In genomic region chr10:84665883-84666463, GRCh38 we compare ENCODE assay signal across 9 cellular contexts.
DNase-seq lines count a peak whose midpoint lies in the region; ATAC-seq, FAIRE-seq and TF ChIP-seq lines count a peak whose summit lies in the region.
"Had no signal": no experiment of that assay in that cellular context is flagged by ENCODE, and none has a peak within 500 bp of the region (broad histone marks: within the 10 kb centered on the region; RNA-seq: fewer than 3 reads in every experiment).

No MANE protein-coding gene starts in this region.

- H3K4me2 ChIP-seq in HepG2 (ENCODE audit: low read depth, low read length): no peak overlapping the region

- H3K27ac ChIP-seq in SJSA1 (no peak overlapping the region), HepG2 (ENCODE audit: extremely low read length, insufficient read depth, low read length) (no peak overlapping the region)

- no peak for TF ChIP-seq POLR2A in HepG2 (IDR thresholded peaks at IDR 0.05; ENCODE audit: insufficient read depth in 1 of 2, low read depth in 2 of 2, low read length in 2 of 2)

- POLR2A ChIA-PET in HepG2 (lab: Yijun Ruan, JAX): no interaction called here

- peak; percentile 63 for DNase-seq in activated CD8-positive, alpha-beta memory T cell treated with anti-CD3 and anti-CD28 coated beads, Interleukin-2, amount 50 U/mL, for 48 hours
- no peak for DNase-seq in activated CD8-positive, alpha-beta memory T cell treated with anti-CD3 and anti-CD28 coated beads, Interleukin-2, amount 50 U/mL, for 4 hours
- peak; percentile 21 to 52 for DNase-seq in SJSA1 (ENCODE audit: low read depth in 1 of 2, low spot score in 2 of 2)
- DNase-seq in HepG2 (ENCODE audit: low spot score): peak; percentile 37
- DNase-seq in activated effector memory CD4-positive, alpha-beta T cell treated with anti-CD3 and anti-CD28 coated beads, Interleukin-2, amount 50 U/mL, for 16 hours: no peak
- DNase-seq: naive B cell had no signal

- peak; percentile 56 for ATAC-seq in HG02938 (IDR thresholded peaks at IDR 0.05; ENCODE audit: unreplicated experiment)
- peak; percentile 99 for ATAC-seq in HepG2
- no peak for ATAC-seq in esophagus mucosa
- no peak for ATAC-seq in HG03095 (IDR thresholded peaks at IDR 0.05; ENCODE audit: unreplicated experiment)

- WGBS in HepG2 (ENCODE audit: low lambda C conversion rate): 23% methylated on average over 9 of the region's 9 CpGs

- H3K4me1 ChIP-seq in SJSA1 (replicated peaks) (no peaks in the 10 kb centered on the region), HepG2 (ENCODE audit: insufficient read depth, low read length) (no peaks in the 10 kb centered on the region)

- H3K27me3 ChIP-seq in SJSA1 (replicated peaks): no peaks in the 10 kb centered on the region
- H3K27me3 ChIP-seq in HepG2 (ENCODE audit: control insufficient read depth in 1 of 2, insufficient read depth in 2 of 2, low read length in 2 of 2): peaks cover 0 to 6% of the 10 kb centered on the region in 2 experiments; a peak in 1 of 5 replicates

- FAIRE-seq in HepG2 (lab: Jason Lieb, UNC): no peak

- no peak overlapping the region for H2AFZ ChIP-seq in HepG2 (ENCODE audit: low read length)

- BruUV-seq in HepG2 (replicated peaks; lab: Mats Ljungman, UMichigan): no TSS peak

- H3K9ac ChIP-seq in HepG2 (ENCODE audit: insufficient read depth, low read depth, low read length): no peak overlapping the region

- in situ Hi-C loops in HepG2 (cut with HindIII; ENCODE audit: extremely low pct_ligation_motif_present, low pct_unique_long_range_greater_than_20kb): no loop called here

- no peaks in the 10 kb centered on the region for H3K79me2 ChIP-seq in HepG2 (ENCODE audit: insufficient read depth, low read length)

- no peak for TF ChIP-seq EP300 in HepG2 (IDR thresholded peaks at IDR 0.05; ENCODE audit: low read depth in 2 of 2, low read length in 2 of 2)
- TF ChIP-seq EP300 in HepG2 (CRISPR knock-in tag; IDR thresholded peaks at IDR 0.05; ENCODE audit: borderline replicate concordance): no peak

- TF ChIP-seq CTCF in HepG2 (CRISPR knock-in tag; IDR thresholded peaks at IDR 0.05): peak; percentile 75

- H3K9me3 ChIP-seq in SJSA1 (replicated peaks) (no peaks in the 10 kb centered on the region), HepG2 (ENCODE audit: low read length) (no peaks in the 10 kb centered on the region)

- H3K4me3 ChIP-seq in SJSA1 (no peak overlapping the region), HepG2 (replicated peaks in 1 of 3; ENCODE audit: insufficient read depth in 1 of 3, low read depth in 2 of 3, low read length in 3 of 3) (no peak overlapping the region)

- no peaks in the 10 kb centered on the region for H4K20me1 ChIP-seq in HepG2 (ENCODE audit: insufficient read depth, low read length)

- TF ChIP-seq RAD21 in HepG2 (CRISPR knock-in tag; IDR thresholded peaks at IDR 0.05): no peak

- CTCF ChIA-PET in HepG2 (lab: Yijun Ruan, JAX; ENCODE audit: low intra/inter-chr PET ratio, low total read pairs): no interaction called here

- intact Hi-C loops in HepG2 (cut with micrococcal nuclease; ENCODE audit: unreplicated experiment): no loop called here

- H3K36me3 ChIP-seq in SJSA1: no peaks in the 10 kb centered on the region
- H3K36me3 ChIP-seq in HepG2 (replicated peaks in 1 of 2; ENCODE audit: control insufficient read depth in 1 of 2, insufficient read depth in 2 of 2, low read length in 2 of 2): no peaks in the 10 kb centered on the region

TF ChIP-seq in HepG2, 621 proteins besides CTCF, POLR2A, EP300 and RAD21:
- TF ChIP-seq ZNF629 (CRISPR knock-in tag; conservative IDR thresholded peaks at IDR 0.05) (no peak), SMC3 (IDR thresholded peaks at IDR 0.05; ENCODE audit: low read length) (0 out of 2 replicates have a peak, but pooled peaks have one; percentile 9), ZSCAN25 (CRISPR knock-in tag; IDR thresholded peaks at IDR 0.05) (0 out of 2 replicates have a peak, but pooled peaks have one; percentile 39), AGO2 (optimal IDR thresholded peaks at IDR 0.05; ENCODE audit: low read depth, low read length) (no peak), ZNF263 (CRISPR knock-in tag; IDR thresholded peaks at IDR 0.05) (peak; percentile 61; the same call in 1 of the 2 replicates), STAG1 (CRISPR knock-in tag; IDR thresholded peaks at IDR 0.05) (peak; percentile 47), MTA3 (CRISPR knock-in tag; IDR thresholded peaks at IDR 0.05) (no peak), ZNF317 (CRISPR knock-in tag; IDR thresholded peaks at IDR 0.05) (0 out of 2 replicates have a peak, but pooled peaks have one; percentile 81), RFXANK (CRISPR knock-in tag; IDR thresholded peaks at IDR 0.05) (no peak), JUND (CRISPR knock-in tag; IDR thresholded peaks at IDR 0.05) (no peak), ZNF501 (CRISPR knock-in tag; IDR thresholded peaks at IDR 0.05) (no peak)

Comparison
In these comparisons a context has a peak if more than half of its experiments do, and no peak if none do; other contexts are left out.
1. DNase-seq: peak in activated CD8-positive, alpha-beta memory T cell treated with anti-CD3 and anti-CD28 coated beads, Interleukin-2, amount 50 U/mL, for 48 hours (single experiment), SJSA1 (2 of 2) and HepG2 (single experiment); none in activated CD8-positive, alpha-beta memory T cell treated with anti-CD3 and anti-CD28 coated beads, Interleukin-2, amount 50 U/mL, for 4 hours (single experiment) and activated effector memory CD4-positive, alpha-beta T cell treated with anti-CD3 and anti-CD28 coated beads, Interleukin-2, amount 50 U/mL, for 16 hours (single experiment).
2. ATAC-seq: peak in HG02938 (single experiment) and HepG2 (single experiment); none in esophagus mucosa (single experiment) and HG03095 (single experiment).